9 cellular contexts compared by ENCODE assay signal in the genomic region with DNA sequence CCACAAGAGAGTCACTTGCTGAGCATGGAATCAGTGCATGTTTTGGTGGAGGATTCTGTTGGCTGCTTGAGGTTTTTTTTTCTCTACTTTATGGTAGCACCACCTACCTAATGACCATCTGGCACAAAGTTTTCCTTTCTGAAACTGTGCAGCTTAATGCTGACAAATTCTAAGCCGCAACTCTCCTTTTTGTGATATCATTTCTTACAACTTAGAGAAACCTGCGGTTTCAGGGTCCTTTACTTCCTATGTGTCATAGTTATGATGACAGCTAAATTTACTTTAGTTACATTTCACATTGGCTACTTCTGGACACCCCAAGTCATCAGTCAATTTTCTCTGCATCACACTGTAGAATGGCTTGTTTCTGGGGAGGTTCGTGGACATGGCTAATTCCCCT.
A peak's percentile ranks its signal among the peaks of the same experiment; 100 is the strongest.
DNase-seq lines count a peak whose midpoint lies in the region; ATAC-seq and TF ChIP-seq lines count a peak whose summit lies in the region.
"Had no signal": no experiment of that assay in that cellular context is flagged by ENCODE, and none has a peak within 500 bp of the region (broad histone marks: within the 10 kb centered on the region; RNA-seq: fewer than 3 reads in every experiment).

No MANE protein-coding gene starts in this region.

- CTCF ChIA-PET in mammary epithelial cell (lab: Charles Lee; ENCODE audit: low non-redundant PET): no interaction called here

- WGBS in mammary epithelial cell (ENCODE audit: low coverage, missing lambda C conversion rate): 75% methylated on average over 3 of the region's 3 CpGs

- no peak overlapping the region for H3K9ac ChIP-seq in mammary epithelial cell (ENCODE audit: insufficient read depth, low read length)

- H3K4me2 ChIP-seq in mammary epithelial cell (ENCODE audit: insufficient read depth, low read depth, low read length): no peak overlapping the region

- H3K4me3 Mint-ChIP-seq in type B pancreatic cell: no peak overlapping the region

- no peak overlapping the region for H3K4me3 ChIP-seq in mammary epithelial cell (replicated peaks in 1 of 3; ENCODE audit: insufficient read depth in 1 of 3, low read depth in 2 of 3, low read length in 3 of 3)
- no peak overlapping the region for H3K4me3 ChIP-seq in breast epithelium

- no peak for TF ChIP-seq POLR2A in breast epithelium (IDR thresholded peaks at IDR 0.05)

- no peaks in the 10 kb centered on the region for H3K9me3 Mint-ChIP-seq in type B pancreatic cell

- peak overlapping the region; percentile 37 for H3K27ac Mint-ChIP-seq in type B pancreatic cell

- DNase-seq in mammary epithelial cell: no peak
- no peak for DNase-seq in breast epithelium (ENCODE audit: low spot score in 2 of 2)
- peak; percentile 64 for DNase-seq in NCI-H2171 treated with DMSO at 0.1 percent for 48 hours (lab: John Stamatoyannopoulos, UW)
- no peak for DNase-seq in type B pancreatic cell (ENCODE audit: extremely low spot score, unreplicated experiment)
- DNase-seq in hippocampal formation (lab: John Stamatoyannopoulos, UW): no peak
- no peak for DNase-seq in activated gamma-delta T cell (lab: John Stamatoyannopoulos, UW)
- no peak for DNase-seq in NCI-H526 treated with DMSO at 0.1 percent for 48 hours (lab: John Stamatoyannopoulos, UW)
- DNase-seq: WERI-Rb-1 had no signal

- dilution Hi-C loops in mammary epithelial cell (cut with HindIII; ENCODE audit: low sequenced_read_pairs): no loop called here

- H3K36me3 ChIP-seq in mammary epithelial cell (ENCODE audit: insufficient read depth, low read length): no peaks in the 10 kb centered on the region
- H3K36me3 ChIP-seq in breast epithelium: no peaks in the 10 kb centered on the region
- H3K36me3 ChIP-seq: WERI-Rb-1 had no signal

- in situ Hi-C loops in mammary epithelial cell (cut with MboI; ENCODE audit: low sequenced_read_pairs in 2 of 2): no loop called here

- H2AFZ ChIP-seq in mammary epithelial cell (ENCODE audit: low read depth, low read length): peak overlapping the region; percentile 66

- H3K9me3 ChIP-seq in mammary epithelial cell (replicated peaks; ENCODE audit: insufficient read depth, low read length): no peaks in the 10 kb centered on the region
- H3K9me3 ChIP-seq in breast epithelium: no peaks in the 10 kb centered on the region

- H3K27me3 ChIP-seq in mammary epithelial cell (ENCODE audit: insufficient read depth, low read length) (peaks cover 5% of the 10 kb centered on the region), breast epithelium (no peaks in the 10 kb centered on the region)

- TF ChIP-seq CTCF in mammary epithelial cell (conservative IDR thresholded peaks at IDR 0.05 in 1 of 2, IDR thresholded peaks at IDR 0.05 in 1 of 2; ENCODE audit: extremely low read depth in 1 of 2, insufficient read depth in 1 of 2, low read depth in 1 of 2, low read length in 2 of 2) (no peak), breast epithelium (IDR thresholded peaks at IDR 0.05) (no peak), type B pancreatic cell (conservative IDR thresholded peaks at IDR 0.05) (no peak)

- ATAC-seq in HG02938 (IDR thresholded peaks at IDR 0.05; ENCODE audit: unreplicated experiment): peak; percentile 98

- peaks cover 10% of the 10 kb centered on the region for H3K4me1 Mint-ChIP-seq in type B pancreatic cell (ENCODE audit: unreplicated experiment)

- no TSS peak for BruUV-seq in mammary epithelial cell (replicated peaks; lab: Mats Ljungman, UMichigan)

- H3K27ac ChIP-seq in mammary epithelial cell (ENCODE audit: insufficient read depth, low read depth, low read length): no peak overlapping the region
- no peak overlapping the region for H3K27ac ChIP-seq in breast epithelium
- H3K27ac ChIP-seq: WERI-Rb-1 had no signal

- H4K20me1 ChIP-seq in mammary epithelial cell (ENCODE audit: insufficient read depth, low read length): no peaks in the 10 kb centered on the region

- H3K4me1 ChIP-seq in mammary epithelial cell (ENCODE audit: insufficient read depth, low read length) (no peaks in the 10 kb centered on the region), breast epithelium (no peaks in the 10 kb centered on the region)

- no peaks in the 10 kb centered on the region for H3K79me2 ChIP-seq in mammary epithelial cell (ENCODE audit: insufficient read depth, low read length)

- intact Hi-C loops in mammary epithelial cell (cut with micrococcal nuclease) (no loop called here), breast epithelium (cut with DNase I; ENCODE audit: low total_unique reads) (no loop called here)

- no peaks in the 10 kb centered on the region for H3K27me3 Mint-ChIP-seq in type B pancreatic cell

- no peaks in the 10 kb centered on the region for H3K36me3 Mint-ChIP-seq in type B pancreatic cell
